In the genomic region with DNA sequence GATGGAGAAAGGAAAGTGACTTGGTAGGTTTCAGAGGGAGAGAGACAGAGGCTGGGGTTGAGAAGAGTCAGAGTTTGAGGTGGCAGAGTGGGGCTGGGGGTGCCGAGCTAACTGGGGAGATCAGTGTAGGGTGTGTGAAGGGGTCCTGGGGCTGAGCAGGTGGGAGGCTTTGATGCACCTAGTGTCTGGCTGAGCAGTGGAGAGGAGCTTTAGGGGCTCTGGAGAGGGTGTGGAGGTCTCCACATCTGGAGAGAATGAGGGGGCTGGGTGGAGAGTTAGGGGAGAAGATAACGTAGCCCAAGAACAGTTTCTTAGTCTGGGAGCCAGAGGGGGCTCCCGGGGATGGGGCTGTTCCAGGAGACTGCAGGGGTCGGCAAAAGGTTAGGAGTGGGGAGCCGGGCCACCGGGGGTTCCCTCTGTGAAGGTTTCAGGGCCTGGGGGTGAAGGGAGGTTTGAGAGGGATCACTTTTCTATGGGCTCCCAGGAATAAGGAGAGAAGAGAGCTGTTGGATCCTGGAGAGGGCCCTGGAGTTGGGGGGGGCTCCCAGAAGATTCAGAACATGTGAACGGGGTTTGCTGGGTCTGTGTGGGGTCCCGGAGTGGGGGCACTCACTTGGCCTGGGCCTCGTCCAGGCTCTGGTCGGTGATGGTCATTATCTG, we compare ENCODE assay signal across 6 cellular contexts. TPM values are rescaled to one million over a fixed set of nuclear protein-coding genes. Genes with fewer than 3 reads are reported as not detected.
DNase-seq lines count a peak whose midpoint lies in the region; ATAC-seq and TF ChIP-seq lines count a peak whose summit lies in the region.

No MANE protein-coding gene starts in this region.

- H3K4me2 ChIP-seq in hepatocyte = peak overlapping the region; percentile 89

- peak overlapping the region; percentile 97 for H3K27ac ChIP-seq in hepatocyte
- H3K27ac ChIP-seq in upper lobe of right lung = peak overlapping the region; percentile 91

- peaks cover 33% of the 10 kb centered on the region for H3K79me2 ChIP-seq in hepatocyte

- H4K20me1 ChIP-seq in hepatocyte (ENCODE audit: insufficient read depth, poor library complexity, severe bottlenecking) = no peaks in the 10 kb centered on the region

- no peak overlapping the region for H2AFZ ChIP-seq in hepatocyte

- H3K9me3 ChIP-seq in hepatocyte (ENCODE audit: low read depth) (no peaks in the 10 kb centered on the region), upper lobe of right lung (no peaks in the 10 kb centered on the region)

- TF ChIP-seq CTCF in hepatocyte (IDR thresholded peaks at IDR 0.05; ENCODE audit: poor library complexity) = no peak
- no peak for TF ChIP-seq CTCF in upper lobe of right lung (IDR thresholded peaks at IDR 0.05)

- no peak for ATAC-seq in upper lobe of right lung
- ATAC-seq in HG03442 (IDR thresholded peaks at IDR 0.05; ENCODE audit: unreplicated experiment) = no peak

- peaks cover 66% of the 10 kb centered on the region for H3K36me3 Mint-ChIP-seq in activated naive CD4-positive, alpha-beta T cell treated with anti-CD3 and anti-CD28 coated beads, Interleukin-2, amount 10 ng/mL, durations not matched to agents 7 days and 5 days

- H3K4me3 Mint-ChIP-seq in activated naive CD4-positive, alpha-beta T cell treated with anti-CD3 and anti-CD28 coated beads, Interleukin-2, amount 10 ng/mL, durations not matched to agents 7 days and 5 days = peak overlapping the region; percentile 92

- H3K27me3 ChIP-seq in hepatocyte (no peaks in the 10 kb centered on the region), upper lobe of right lung (no peaks in the 10 kb centered on the region)

- H3K36me3 ChIP-seq in hepatocyte (replicated peaks; ENCODE audit: insufficient read depth, low read depth) (no peaks in the 10 kb centered on the region), upper lobe of right lung (peaks cover 16% of the 10 kb centered on the region)

- intact Hi-C loops in upper lobe of right lung (cut with DNase I) = no loop called here

- DNase-seq in activated naive CD4-positive, alpha-beta T cell treated with anti-CD3 and anti-CD28 coated beads, Interleukin-2, amount 10 ng/mL, durations not matched to agents 7 days and 5 days = no peak
- no peak for DNase-seq in activated naive CD4-positive, alpha-beta T cell treated with anti-CD3 and anti-CD28 coated beads, Interleukin-2, amount 50 U/mL, for 16 hours
- no peak for DNase-seq in hepatocyte (ENCODE audit: low spot score)
- DNase-seq in upper lobe of right lung = no peak
- DNase-seq in epidermal melanocyte (ENCODE audit: insufficient read length, low spot score) = no peak

- H3K4me1 Mint-ChIP-seq in activated naive CD4-positive, alpha-beta T cell treated with anti-CD3 and anti-CD28 coated beads, Interleukin-2, amount 10 ng/mL, durations not matched to agents 7 days and 5 days = peaks cover 52% of the 10 kb centered on the region

- H3K27me3 Mint-ChIP-seq in activated naive CD4-positive, alpha-beta T cell treated with anti-CD3 and anti-CD28 coated beads, Interleukin-2, amount 10 ng/mL, durations not matched to agents 7 days and 5 days = peaks cover 5% of the 10 kb centered on the region

- no peaks in the 10 kb centered on the region for H3K9me3 Mint-ChIP-seq in activated naive CD4-positive, alpha-beta T cell treated with anti-CD3 and anti-CD28 coated beads, Interleukin-2, amount 10 ng/mL, durations not matched to agents 7 days and 5 days

- CTCF ChIA-PET in activated naive CD4-positive, alpha-beta T cell treated with anti-CD3 and anti-CD28 coated beads, Interleukin-2, amount 10 ng/mL, durations not matched to agents 7 days and 5 days (lab: Charles Lee) = no interaction called here

- H3K4me1 ChIP-seq in hepatocyte (ENCODE audit: insufficient read depth) = peaks cover 35% of the 10 kb centered on the region
- peaks cover 52% of the 10 kb centered on the region for H3K4me1 ChIP-seq in upper lobe of right lung

- H3K9me2 ChIP-seq in hepatocyte (replicated peaks; ENCODE audit: insufficient read depth) = no peaks in the 10 kb centered on the region

- H3K27ac Mint-ChIP-seq in activated naive CD4-positive, alpha-beta T cell treated with anti-CD3 and anti-CD28 coated beads, Interleukin-2, amount 10 ng/mL, durations not matched to agents 7 days and 5 days = peak overlapping the region; percentile 90

- WGBS in hepatocyte (ENCODE audit: low lambda C conversion rate, missing lambda C conversion rate) = 0% methylated on average over 7 of the region's 10 CpGs

- peak overlapping the region; percentile 81 for H3K4me3 ChIP-seq in hepatocyte
- peak overlapping the region; percentile 66 for H3K4me3 ChIP-seq in upper lobe of right lung

RNA-seq across cellular contexts. Expression of gene PBX2, which starts 0.8 kb away (rescaled TPM):
- total RNA-seq in hepatocyte (63.8 and 77.5 TPM in 2 replicates), upper lobe of right lung (100 TPM)
- polyA plus RNA-seq in hepatocyte = 20.5 and 21.6 TPM in 2 replicates

RNA-seq across cellular contexts. Expression of gene GPSM3, which starts 3.2 kb away (rescaled TPM):
- total RNA-seq in hepatocyte = 1.8 and 4.3 TPM in 2 replicates
- 3.4 and 5.7 TPM in 2 replicates for polyA plus RNA-seq in hepatocyte
- 51.9 TPM for total RNA-seq in upper lobe of right lung

RNA-seq across cellular contexts. Expression of gene AGER, which starts 5.2 kb away (rescaled TPM):
- total RNA-seq in hepatocyte (4.5 and 5.9 TPM in 2 replicates), upper lobe of right lung (1,590 TPM)
- 3.4 and 21.2 TPM in 2 replicates for polyA plus RNA-seq in hepatocyte

RNA-seq across cellular contexts. Expression of gene RNF5, which starts 11.0 kb away (rescaled TPM):
- total RNA-seq in hepatocyte (133 and 135 TPM in 2 replicates), upper lobe of right lung (44.6 TPM)
- 169 and 170 TPM in 2 replicates for polyA plus RNA-seq in hepatocyte

RNA-seq across cellular contexts. Expression of gene AGPAT1, which starts 13.3 kb away (rescaled TPM):
- 59.9 and 62.8 TPM in 2 replicates for total RNA-seq in hepatocyte
- polyA plus RNA-seq in hepatocyte = 67.6 and 71.4 TPM in 2 replicates
- total RNA-seq in upper lobe of right lung = 53.0 TPM

Comparison
In these comparisons a context has a peak if more than half of its experiments do, and no peak if none do; other contexts are left out.
1. RNA of gene GPSM3, which starts 3.2 kb away (total RNA-seq): 51.9 TPM in upper lobe of right lung (single experiment); 1.8 to 4.3 TPM in hepatocyte; every median in the first group is over 10 times any median in the second.
2. RNA of gene AGER, which starts 5.2 kb away (total RNA-seq): 1,590 TPM in upper lobe of right lung (single experiment); 4.5 to 5.9 TPM in hepatocyte; every median in the first group is over 100 times any median in the second.